ENCODE assay signal across 1 cellular context in the genomic region with DNA sequence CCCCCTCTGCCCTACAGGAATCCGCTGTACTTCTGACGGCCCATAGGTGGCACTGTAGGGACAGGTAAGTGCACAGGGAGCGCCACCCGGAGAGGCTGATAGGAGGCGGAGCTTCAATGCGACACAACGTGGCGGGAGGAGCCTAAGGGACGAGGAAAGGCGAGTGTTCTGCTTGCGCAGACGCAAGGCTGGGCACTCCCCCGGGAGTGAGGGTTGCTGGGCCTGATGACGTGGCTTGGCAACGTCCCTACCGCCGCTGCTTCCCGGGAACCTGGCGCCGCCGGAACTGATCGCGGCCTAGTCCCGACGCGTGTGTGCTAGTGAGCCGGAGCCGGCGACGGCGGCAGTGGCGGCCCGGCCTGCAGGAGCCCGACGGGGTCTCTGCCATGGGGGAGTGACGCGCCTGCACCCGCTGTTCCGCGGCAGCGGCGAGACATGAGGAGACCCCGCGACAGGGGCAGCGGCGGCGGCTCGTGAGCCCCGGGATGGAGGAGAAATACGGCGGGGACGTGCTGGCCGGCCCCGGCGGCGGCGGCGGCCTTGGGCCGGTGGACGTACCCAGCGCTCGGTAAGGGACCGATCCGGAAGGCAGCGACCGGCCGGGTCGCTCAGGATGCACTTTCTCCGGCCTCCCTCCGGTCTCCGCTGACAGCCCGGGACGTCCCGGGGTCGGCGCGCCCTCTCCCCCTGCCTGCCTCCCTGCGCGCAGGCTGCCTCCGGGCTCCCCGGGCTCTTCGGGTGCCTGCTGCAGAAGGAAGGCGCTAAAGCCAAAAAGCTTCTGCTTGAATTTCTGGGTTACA.
TF ChIP-seq lines count a peak whose summit lies in the region.

A gene (plus strand): TSS at position 244 of the 800 bp plus-strand sequence. CDS start 242 bp downstream, at position 486.

TF ChIP-seq in GM12878, 131 proteins besides CTCF, POLR2A, EP300 and RAD21 (continued from another document and continues in another):
- TF ChIP-seq, protein P1, sequence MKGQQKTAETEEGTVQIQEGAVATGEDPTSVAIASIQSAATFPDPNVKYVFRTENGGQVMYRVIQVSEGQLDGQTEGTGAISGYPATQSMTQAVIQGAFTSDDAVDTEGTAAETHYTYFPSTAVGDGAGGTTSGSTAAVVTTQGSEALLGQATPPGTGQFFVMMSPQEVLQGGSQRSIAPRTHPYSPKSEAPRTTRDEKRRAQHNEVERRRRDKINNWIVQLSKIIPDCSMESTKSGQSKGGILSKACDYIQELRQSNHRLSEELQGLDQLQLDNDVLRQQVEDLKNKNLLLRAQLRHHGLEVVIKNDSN (IDR thresholded peaks at IDR 0.05; ENCODE audit: borderline replicate concordance, extremely low read length, insufficient read depth, low read depth, low read length), result no peak
- TF ChIP-seq, protein P2, sequence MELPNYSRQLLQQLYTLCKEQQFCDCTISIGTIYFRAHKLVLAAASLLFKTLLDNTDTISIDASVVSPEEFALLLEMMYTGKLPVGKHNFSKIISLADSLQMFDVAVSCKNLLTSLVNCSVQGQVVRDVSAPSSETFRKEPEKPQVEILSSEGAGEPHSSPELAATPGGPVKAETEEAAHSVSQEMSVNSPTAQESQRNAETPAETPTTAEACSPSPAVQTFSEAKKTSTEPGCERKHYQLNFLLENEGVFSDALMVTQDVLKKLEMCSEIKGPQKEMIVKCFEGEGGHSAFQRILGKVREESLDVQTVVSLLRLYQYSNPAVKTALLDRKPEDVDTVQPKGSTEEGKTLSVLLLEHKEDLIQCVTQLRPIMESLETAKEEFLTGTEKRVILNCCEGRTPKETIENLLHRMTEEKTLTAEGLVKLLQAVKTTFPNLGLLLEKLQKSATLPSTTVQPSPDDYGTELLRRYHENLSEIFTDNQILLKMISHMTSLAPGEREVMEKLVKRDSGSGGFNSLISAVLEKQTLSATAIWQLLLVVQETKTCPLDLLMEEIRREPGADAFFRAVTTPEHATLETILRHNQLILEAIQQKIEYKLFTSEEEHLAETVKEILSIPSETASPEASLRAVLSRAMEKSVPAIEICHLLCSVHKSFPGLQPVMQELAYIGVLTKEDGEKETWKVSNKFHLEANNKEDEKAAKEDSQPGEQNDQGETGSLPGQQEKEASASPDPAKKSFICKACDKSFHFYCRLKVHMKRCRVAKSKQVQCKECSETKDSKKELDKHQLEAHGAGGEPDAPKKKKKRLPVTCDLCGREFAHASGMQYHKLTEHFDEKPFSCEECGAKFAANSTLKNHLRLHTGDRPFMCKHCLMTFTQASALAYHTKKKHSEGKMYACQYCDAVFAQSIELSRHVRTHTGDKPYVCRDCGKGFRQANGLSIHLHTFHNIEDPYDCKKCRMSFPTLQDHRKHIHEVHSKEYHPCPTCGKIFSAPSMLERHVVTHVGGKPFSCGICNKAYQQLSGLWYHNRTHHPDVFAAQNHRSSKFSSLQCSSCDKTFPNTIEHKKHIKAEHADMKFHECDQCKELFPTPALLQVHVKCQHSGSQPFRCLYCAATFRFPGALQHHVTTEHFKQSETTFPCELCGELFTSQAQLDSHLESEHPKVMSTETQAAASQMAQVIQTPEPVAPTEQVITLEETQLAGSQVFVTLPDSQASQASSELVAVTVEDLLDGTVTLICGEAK (IDR thresholded peaks at IDR 0.05; ENCODE audit: borderline replicate concordance), result no peak
- TF ChIP-seq, protein P3, sequence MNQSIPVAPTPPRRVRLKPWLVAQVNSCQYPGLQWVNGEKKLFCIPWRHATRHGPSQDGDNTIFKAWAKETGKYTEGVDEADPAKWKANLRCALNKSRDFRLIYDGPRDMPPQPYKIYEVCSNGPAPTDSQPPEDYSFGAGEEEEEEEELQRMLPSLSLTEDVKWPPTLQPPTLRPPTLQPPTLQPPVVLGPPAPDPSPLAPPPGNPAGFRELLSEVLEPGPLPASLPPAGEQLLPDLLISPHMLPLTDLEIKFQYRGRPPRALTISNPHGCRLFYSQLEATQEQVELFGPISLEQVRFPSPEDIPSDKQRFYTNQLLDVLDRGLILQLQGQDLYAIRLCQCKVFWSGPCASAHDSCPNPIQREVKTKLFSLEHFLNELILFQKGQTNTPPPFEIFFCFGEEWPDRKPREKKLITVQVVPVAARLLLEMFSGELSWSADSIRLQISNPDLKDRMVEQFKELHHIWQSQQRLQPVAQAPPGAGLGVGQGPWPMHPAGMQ (IDR thresholded peaks at IDR 0.05; ENCODE audit: borderline replicate concordance), result no peak
- TF ChIP-seq BRCA1 (IDR thresholded peaks at IDR 0.05; ENCODE audit: low read depth, low read length) (no peak), CREM (IDR thresholded peaks at IDR 0.05; ENCODE audit: low read depth) (peak; percentile 94), MEF2B (IDR thresholded peaks at IDR 0.05; ENCODE audit: partially characterized antibody, poor library complexity, severe bottlenecking) (peak; percentile 87), RCOR1 (conservative IDR thresholded peaks at IDR 0.05; ENCODE audit: low read depth, low read length) (no peak), SP1 (IDR thresholded peaks at IDR 0.05; ENCODE audit: low read depth, low read length) (no peak), SPI1 (IDR thresholded peaks at IDR 0.05; ENCODE audit: borderline replicate concordance, insufficient read depth, low read depth, low read length) (no peak), STAT3 (IDR thresholded peaks at IDR 0.05; ENCODE audit: low read depth, low read length) (no peak), ASH2L (IDR thresholded peaks at IDR 0.05; ENCODE audit: borderline replicate concordance, low read depth) (peak; percentile 84; the same call in 1 of the 2 replicates), ZNF622 (IDR thresholded peaks at IDR 0.05) (no peak), SIX5 (IDR thresholded peaks at IDR 0.05; ENCODE audit: low read depth, low read length, severe bottlenecking) (no peak), RB1 (IDR thresholded peaks at IDR 0.05; ENCODE audit: borderline replicate concordance) (peak; percentile 44; the same call in 1 of the 2 replicates), SIN3A (IDR thresholded peaks at IDR 0.05; ENCODE audit: low read depth, low read length) (peak; percentile 92), PML (IDR thresholded peaks at IDR 0.05; ENCODE audit: low read length) (no peak; the same call in 1 of the 2 replicates), HDAC6 (IDR thresholded peaks at IDR 0.05; ENCODE audit: unreplicated experiment) (no peak), JUNB (IDR thresholded peaks at IDR 0.05) (no peak), CREB1 (IDR thresholded peaks at IDR 0.05; ENCODE audit: low read depth) (peak; percentile 94), GATAD2B (conservative IDR thresholded peaks at IDR 0.05; ENCODE audit: low read depth) (peak; percentile 97), RBBP5 (conservative IDR thresholded peaks at IDR 0.05) (peak; percentile 73; the same call in 1 of the 2 replicates), NFIC (IDR thresholded peaks at IDR 0.05; ENCODE audit: low read depth, low read length) (no peak), HDAC2 (IDR thresholded peaks at IDR 0.05) (no peak), TCF3 (IDR thresholded peaks at IDR 0.05; ENCODE audit: borderline replicate concordance, insufficient read depth, low read depth, low read length) (peak; percentile 66; the same call in 1 of the 2 replicates), PAX8 (IDR thresholded peaks at IDR 0.05) (no peak)
- TF ChIP-seq, protein P4, sequence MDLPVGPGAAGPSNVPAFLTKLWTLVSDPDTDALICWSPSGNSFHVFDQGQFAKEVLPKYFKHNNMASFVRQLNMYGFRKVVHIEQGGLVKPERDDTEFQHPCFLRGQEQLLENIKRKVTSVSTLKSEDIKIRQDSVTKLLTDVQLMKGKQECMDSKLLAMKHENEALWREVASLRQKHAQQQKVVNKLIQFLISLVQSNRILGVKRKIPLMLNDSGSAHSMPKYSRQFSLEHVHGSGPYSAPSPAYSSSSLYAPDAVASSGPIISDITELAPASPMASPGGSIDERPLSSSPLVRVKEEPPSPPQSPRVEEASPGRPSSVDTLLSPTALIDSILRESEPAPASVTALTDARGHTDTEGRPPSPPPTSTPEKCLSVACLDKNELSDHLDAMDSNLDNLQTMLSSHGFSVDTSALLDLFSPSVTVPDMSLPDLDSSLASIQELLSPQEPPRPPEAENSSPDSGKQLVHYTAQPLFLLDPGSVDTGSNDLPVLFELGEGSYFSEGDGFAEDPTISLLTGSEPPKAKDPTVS (IDR thresholded peaks at IDR 0.05; ENCODE audit: low read depth, low read length), result no peak
- TF ChIP-seq, protein P5, sequence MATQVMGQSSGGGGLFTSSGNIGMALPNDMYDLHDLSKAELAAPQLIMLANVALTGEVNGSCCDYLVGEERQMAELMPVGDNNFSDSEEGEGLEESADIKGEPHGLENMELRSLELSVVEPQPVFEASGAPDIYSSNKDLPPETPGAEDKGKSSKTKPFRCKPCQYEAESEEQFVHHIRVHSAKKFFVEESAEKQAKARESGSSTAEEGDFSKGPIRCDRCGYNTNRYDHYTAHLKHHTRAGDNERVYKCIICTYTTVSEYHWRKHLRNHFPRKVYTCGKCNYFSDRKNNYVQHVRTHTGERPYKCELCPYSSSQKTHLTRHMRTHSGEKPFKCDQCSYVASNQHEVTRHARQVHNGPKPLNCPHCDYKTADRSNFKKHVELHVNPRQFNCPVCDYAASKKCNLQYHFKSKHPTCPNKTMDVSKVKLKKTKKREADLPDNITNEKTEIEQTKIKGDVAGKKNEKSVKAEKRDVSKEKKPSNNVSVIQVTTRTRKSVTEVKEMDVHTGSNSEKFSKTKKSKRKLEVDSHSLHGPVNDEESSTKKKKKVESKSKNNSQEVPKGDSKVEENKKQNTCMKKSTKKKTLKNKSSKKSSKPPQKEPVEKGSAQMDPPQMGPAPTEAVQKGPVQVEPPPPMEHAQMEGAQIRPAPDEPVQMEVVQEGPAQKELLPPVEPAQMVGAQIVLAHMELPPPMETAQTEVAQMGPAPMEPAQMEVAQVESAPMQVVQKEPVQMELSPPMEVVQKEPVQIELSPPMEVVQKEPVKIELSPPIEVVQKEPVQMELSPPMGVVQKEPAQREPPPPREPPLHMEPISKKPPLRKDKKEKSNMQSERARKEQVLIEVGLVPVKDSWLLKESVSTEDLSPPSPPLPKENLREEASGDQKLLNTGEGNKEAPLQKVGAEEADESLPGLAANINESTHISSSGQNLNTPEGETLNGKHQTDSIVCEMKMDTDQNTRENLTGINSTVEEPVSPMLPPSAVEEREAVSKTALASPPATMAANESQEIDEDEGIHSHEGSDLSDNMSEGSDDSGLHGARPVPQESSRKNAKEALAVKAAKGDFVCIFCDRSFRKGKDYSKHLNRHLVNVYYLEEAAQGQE (IDR thresholded peaks at IDR 0.05; ENCODE audit: low read depth, low read length), result no peak
- TF ChIP-seq, protein P6, sequence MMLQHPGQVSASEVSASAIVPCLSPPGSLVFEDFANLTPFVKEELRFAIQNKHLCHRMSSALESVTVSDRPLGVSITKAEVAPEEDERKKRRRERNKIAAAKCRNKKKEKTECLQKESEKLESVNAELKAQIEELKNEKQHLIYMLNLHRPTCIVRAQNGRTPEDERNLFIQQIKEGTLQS (IDR thresholded peaks at IDR 0.05; ENCODE audit: borderline replicate concordance, extremely low read depth, low read depth, low read length), result no peak
- TF ChIP-seq, protein P7, sequence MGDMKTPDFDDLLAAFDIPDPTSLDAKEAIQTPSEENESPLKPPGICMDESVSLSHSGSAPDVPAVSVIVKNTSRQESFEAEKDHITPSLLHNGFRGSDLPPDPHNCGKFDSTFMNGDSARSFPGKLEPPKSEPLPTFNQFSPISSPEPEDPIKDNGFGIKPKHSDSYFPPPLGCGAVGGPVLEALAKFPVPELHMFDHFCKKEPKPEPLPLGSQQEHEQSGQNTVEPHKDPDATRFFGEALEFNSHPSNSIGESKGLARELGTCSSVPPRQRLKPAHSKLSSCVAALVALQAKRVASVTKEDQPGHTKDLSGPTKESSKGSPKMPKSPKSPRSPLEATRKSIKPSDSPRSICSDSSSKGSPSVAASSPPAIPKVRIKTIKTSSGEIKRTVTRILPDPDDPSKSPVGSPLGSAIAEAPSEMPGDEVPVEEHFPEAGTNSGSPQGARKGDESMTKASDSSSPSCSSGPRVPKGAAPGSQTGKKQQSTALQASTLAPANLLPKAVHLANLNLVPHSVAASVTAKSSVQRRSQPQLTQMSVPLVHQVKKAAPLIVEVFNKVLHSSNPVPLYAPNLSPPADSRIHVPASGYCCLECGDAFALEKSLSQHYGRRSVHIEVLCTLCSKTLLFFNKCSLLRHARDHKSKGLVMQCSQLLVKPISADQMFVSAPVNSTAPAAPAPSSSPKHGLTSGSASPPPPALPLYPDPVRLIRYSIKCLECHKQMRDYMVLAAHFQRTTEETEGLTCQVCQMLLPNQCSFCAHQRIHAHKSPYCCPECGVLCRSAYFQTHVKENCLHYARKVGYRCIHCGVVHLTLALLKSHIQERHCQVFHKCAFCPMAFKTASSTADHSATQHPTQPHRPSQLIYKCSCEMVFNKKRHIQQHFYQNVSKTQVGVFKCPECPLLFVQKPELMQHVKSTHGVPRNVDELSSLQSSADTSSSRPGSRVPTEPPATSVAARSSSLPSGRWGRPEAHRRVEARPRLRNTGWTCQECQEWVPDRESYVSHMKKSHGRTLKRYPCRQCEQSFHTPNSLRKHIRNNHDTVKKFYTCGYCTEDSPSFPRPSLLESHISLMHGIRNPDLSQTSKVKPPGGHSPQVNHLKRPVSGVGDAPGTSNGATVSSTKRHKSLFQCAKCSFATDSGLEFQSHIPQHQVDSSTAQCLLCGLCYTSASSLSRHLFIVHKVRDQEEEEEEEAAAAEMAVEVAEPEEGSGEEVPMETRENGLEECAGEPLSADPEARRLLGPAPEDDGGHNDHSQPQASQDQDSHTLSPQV (IDR thresholded peaks at IDR 0.05), result no peak
- TF ChIP-seq, protein P8, sequence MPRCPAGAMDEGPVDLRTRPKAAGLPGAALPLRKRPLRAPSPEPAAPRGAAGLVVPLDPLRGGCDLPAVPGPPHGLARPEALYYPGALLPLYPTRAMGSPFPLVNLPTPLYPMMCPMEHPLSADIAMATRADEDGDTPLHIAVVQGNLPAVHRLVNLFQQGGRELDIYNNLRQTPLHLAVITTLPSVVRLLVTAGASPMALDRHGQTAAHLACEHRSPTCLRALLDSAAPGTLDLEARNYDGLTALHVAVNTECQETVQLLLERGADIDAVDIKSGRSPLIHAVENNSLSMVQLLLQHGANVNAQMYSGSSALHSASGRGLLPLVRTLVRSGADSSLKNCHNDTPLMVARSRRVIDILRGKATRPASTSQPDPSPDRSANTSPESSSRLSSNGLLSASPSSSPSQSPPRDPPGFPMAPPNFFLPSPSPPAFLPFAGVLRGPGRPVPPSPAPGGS (IDR thresholded peaks at IDR 0.05; ENCODE audit: borderline replicate concordance, insufficient read depth, low read depth, low read length, poor library complexity, severe bottlenecking), result no peak
- TF ChIP-seq, protein P9, sequence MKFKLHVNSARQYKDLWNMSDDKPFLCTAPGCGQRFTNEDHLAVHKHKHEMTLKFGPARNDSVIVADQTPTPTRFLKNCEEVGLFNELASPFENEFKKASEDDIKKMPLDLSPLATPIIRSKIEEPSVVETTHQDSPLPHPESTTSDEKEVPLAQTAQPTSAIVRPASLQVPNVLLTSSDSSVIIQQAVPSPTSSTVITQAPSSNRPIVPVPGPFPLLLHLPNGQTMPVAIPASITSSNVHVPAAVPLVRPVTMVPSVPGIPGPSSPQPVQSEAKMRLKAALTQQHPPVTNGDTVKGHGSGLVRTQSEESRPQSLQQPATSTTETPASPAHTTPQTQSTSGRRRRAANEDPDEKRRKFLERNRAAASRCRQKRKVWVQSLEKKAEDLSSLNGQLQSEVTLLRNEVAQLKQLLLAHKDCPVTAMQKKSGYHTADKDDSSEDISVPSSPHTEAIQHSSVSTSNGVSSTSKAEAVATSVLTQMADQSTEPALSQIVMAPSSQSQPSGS (IDR thresholded peaks at IDR 0.05; ENCODE audit: low read length), result no peak
- TF ChIP-seq, protein P10, sequence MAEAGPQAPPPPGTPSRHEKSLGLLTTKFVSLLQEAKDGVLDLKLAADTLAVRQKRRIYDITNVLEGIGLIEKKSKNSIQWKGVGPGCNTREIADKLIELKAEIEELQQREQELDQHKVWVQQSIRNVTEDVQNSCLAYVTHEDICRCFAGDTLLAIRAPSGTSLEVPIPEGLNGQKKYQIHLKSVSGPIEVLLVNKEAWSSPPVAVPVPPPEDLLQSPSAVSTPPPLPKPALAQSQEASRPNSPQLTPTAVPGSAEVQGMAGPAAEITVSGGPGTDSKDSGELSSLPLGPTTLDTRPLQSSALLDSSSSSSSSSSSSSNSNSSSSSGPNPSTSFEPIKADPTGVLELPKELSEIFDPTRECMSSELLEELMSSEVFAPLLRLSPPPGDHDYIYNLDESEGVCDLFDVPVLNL (IDR thresholded peaks at IDR 0.05; ENCODE audit: low read depth, low read length), result 0 out of 2 replicates have a peak, but pooled peaks have one; percentile 33
